ENCODE assay signal across 13 cellular contexts in the genomic region with DNA sequence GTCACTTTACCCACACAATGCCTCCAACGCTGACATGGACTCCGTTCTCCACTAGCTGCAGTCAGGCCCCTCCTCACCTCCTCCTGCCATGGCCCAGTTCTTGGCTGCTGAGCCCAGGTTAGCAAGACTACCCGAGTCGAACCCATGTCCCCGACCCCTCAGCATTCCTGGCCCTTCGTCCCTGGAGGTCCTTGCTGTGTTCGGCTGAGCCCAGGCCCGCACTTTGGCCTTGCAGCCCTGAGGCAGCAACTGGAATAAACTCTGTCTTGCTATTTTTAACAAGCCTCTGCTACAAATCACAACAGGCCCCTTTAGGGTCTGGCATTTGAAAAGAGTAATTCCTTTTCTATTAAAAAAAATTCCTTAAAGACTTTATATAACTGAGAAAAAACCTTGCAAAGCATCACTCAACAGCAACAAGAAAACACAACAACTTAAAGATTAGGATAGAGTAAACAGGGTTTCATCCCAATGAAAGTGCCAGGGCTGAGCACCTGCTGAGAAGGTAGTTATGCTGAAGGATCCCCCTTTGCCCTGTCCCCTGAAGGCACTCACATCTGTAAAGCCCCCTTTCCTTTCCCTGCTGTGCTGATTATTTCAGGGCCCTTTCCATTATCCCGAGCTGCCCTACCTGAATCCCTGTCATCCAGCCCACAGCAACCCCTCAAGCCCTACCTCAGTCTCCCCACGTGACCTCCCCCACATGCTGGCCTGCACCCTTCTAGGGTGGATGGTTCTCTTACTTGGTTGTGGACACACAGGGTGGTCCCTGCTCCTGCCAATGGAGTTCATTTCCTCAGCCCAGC.
DNase-seq lines count a peak whose midpoint lies in the region; ATAC-seq, FAIRE-seq and TF ChIP-seq lines count a peak whose summit lies in the region.
"Had no signal": no experiment of that assay in that cellular context is flagged by ENCODE, and none has a peak within 500 bp of the region (broad histone marks: within the 10 kb centered on the region; RNA-seq: fewer than 3 reads in every experiment).

No MANE protein-coding gene starts in this region.

- H3K4me3 ChIP-seq in H1 (ENCODE audit: extremely low read depth in 1 of 4, insufficient read depth in 2 of 4, low read depth in 3 of 4, low read length in 4 of 4) (no peak overlapping the region), neuronal stem cell (ENCODE audit: low read length in 2 of 2) (no peak overlapping the region), colonic mucosa (no peak overlapping the region), GM23248 (no peak overlapping the region)

- H3K36me3 Mint-ChIP-seq in activated CD8-positive, alpha-beta memory T cell treated with anti-CD3 and anti-CD28 coated beads, Interleukin-2, amount 10 ng/mL, durations not matched to agents 7 days and 5 days, result no peaks in the 10 kb centered on the region
- H3K36me3 Mint-ChIP-seq: CD8-positive, alpha-beta memory T cell had no signal

- no peak overlapping the region for H3K56ac ChIP-seq in H1 (replicated peaks; ENCODE audit: insufficient read length, low read depth, low read length)

- H4K8ac ChIP-seq in H1 (ENCODE audit: extremely low read depth, insufficient read depth, low read length), result 0 out of 2 replicates have a peak overlapping the region, but pooled peaks have one; percentile 16
- H4K8ac ChIP-seq in neuronal stem cell (ENCODE audit: low read depth, low read length), result no peak overlapping the region

- no peaks in the 10 kb centered on the region for H3F3A ChIP-seq in GM23248 (ENCODE audit: insufficient read depth)

- no peaks in the 10 kb centered on the region for H3K27me3 Mint-ChIP-seq in activated CD8-positive, alpha-beta memory T cell treated with anti-CD3 and anti-CD28 coated beads, Interleukin-2, amount 10 ng/mL, durations not matched to agents 7 days and 5 days

- H2BK5ac ChIP-seq in H1 (ENCODE audit: low read depth, low read length), result no peak overlapping the region
- no peak overlapping the region for H2BK5ac ChIP-seq in neuronal stem cell (ENCODE audit: low read length)

- H3K9me2 ChIP-seq in GM23248 (ENCODE audit: insufficient read depth), result no peaks in the 10 kb centered on the region

- H3K4ac ChIP-seq in H1 (replicated peaks; ENCODE audit: insufficient read length, low read depth, low read length) (no peak overlapping the region), neuronal stem cell (ENCODE audit: low read length) (no peak overlapping the region)

- H3K4me3 Mint-ChIP-seq in activated CD8-positive, alpha-beta memory T cell treated with anti-CD3 and anti-CD28 coated beads, Interleukin-2, amount 10 ng/mL, durations not matched to agents 7 days and 5 days, result no peak overlapping the region
- H3K4me3 Mint-ChIP-seq: CD8-positive, alpha-beta memory T cell had no signal

- H4K5ac ChIP-seq in H1 (ENCODE audit: insufficient read length, low read depth, low read length), result no peak overlapping the region

- H2BK12ac ChIP-seq in H1 (ENCODE audit: low read depth, low read length) (no peak overlapping the region), neuronal stem cell (ENCODE audit: low read length) (no peak overlapping the region)

- H3K4me1 ChIP-seq in H1 (replicated peaks in 1 of 4; ENCODE audit: control insufficient read depth in 3 of 4, insufficient read depth in 4 of 4, low read length in 3 of 4) (peaks cover 0 to 16% (median 6%) of the 10 kb centered on the region in 4 experiments; a peak in 6 of 7 replicates), neuronal stem cell (ENCODE audit: control insufficient read depth in 2 of 2, insufficient read depth in 1 of 2, low read depth in 1 of 2, low read length in 2 of 2) (no peaks in the 10 kb centered on the region), colonic mucosa (no peaks in the 10 kb centered on the region), GM23248 (ENCODE audit: insufficient read depth) (no peaks in the 10 kb centered on the region)
- H3K4me1 ChIP-seq: Caco-2 had no signal

- H3K18ac ChIP-seq in H1 (ENCODE audit: extremely low read depth, low read length), result no peak overlapping the region; the same call in 1 of the 2 replicates
- H3K18ac ChIP-seq in neuronal stem cell (ENCODE audit: low read length), result peak overlapping the region; percentile 66

- in situ Hi-C loops in GM23248 (cut with MboI), result no loop called here

- H3K4me2 ChIP-seq in H1 (ENCODE audit: insufficient read depth in 1 of 2, low read depth in 2 of 2, low read length in 2 of 2) (no peak overlapping the region), neuronal stem cell (ENCODE audit: insufficient read depth, low read length, poor library complexity, severe bottlenecking) (no peak overlapping the region), GM23248 (ENCODE audit: unreplicated experiment) (no peak overlapping the region)

- H3K14ac ChIP-seq in H1 (ENCODE audit: insufficient read length) (no peak overlapping the region), neuronal stem cell (ENCODE audit: low read length) (no peak overlapping the region)

- H3K9ac ChIP-seq in H1 (replicated peaks in 1 of 4; ENCODE audit: extremely low read depth in 1 of 4, low read depth in 3 of 4, low read length in 3 of 4) (peak overlapping the region in 1 of 4 experiments; percentile 25; a peak in 1 of 7 replicates), neuronal stem cell (ENCODE audit: low read depth, low read length, poor library complexity) (no peak overlapping the region), colonic mucosa (ENCODE audit: low read depth in 2 of 2, low read length in 2 of 2) (no peak overlapping the region), GM23248 (no peak overlapping the region)

- TF ChIP-seq EP300 in H1 (IDR thresholded peaks at IDR 0.05; ENCODE audit: borderline replicate concordance in 1 of 2, low read depth in 2 of 2, low read length in 2 of 2), result no peak

- DNase-seq in activated CD8-positive, alpha-beta memory T cell treated with anti-CD3 and anti-CD28 coated beads, Interleukin-2, amount 10 ng/mL, durations not matched to agents 7 days and 5 days, result peak; percentile 28
- DNase-seq in activated CD8-positive, alpha-beta memory T cell treated with anti-CD3 and anti-CD28 coated beads, Interleukin-2, amount 50 U/mL, for 4 hours, result no peak
- DNase-seq in H1 (ENCODE audit: low read depth in 1 of 2, low spot score in 2 of 2), result no peak
- DNase-seq in neuronal stem cell (ENCODE audit: low spot score), result no peak
- no peak for DNase-seq in colonic mucosa
- DNase-seq in GM23248, result no peak
- no peak for DNase-seq in stimulated activated CD8-positive, alpha-beta memory T cell treated with anti-CD3 and anti-CD28 coated beads, Interleukin-4, amount 100 ng/mL, for 48 hours
- DNase-seq: Caco-2; CD8-positive, alpha-beta memory T cell; DND-41; GF-D8; KG1 had no signal

- no peak overlapping the region for H3K27ac Mint-ChIP-seq in activated CD8-positive, alpha-beta memory T cell treated with anti-CD3 and anti-CD28 coated beads, Interleukin-2, amount 10 ng/mL, durations not matched to agents 7 days and 5 days
- H3K27ac Mint-ChIP-seq: CD8-positive, alpha-beta memory T cell had no signal

- H3K27me3 ChIP-seq in H1 (replicated peaks in 1 of 4; ENCODE audit: control insufficient read depth in 3 of 4, extremely low read depth in 1 of 4, insufficient read depth in 3 of 4, low read length in 3 of 4) (peaks cover 0 to 5% (median 3%) of the 10 kb centered on the region in 4 experiments; a peak in 4 of 7 replicates), neuronal stem cell (ENCODE audit: control insufficient read depth in 3 of 3, insufficient read depth in 3 of 3, low read depth in 1 of 3, low read length in 3 of 3) (no peaks in the 10 kb centered on the region), colonic mucosa (no peaks in the 10 kb centered on the region), GM23248 (replicated peaks; ENCODE audit: insufficient read depth) (no peaks in the 10 kb centered on the region)

- H2BK20ac ChIP-seq in H1 (ENCODE audit: low read length), result 0 out of 2 replicates have a peak overlapping the region, but pooled peaks have one; percentile 9

- WGBS in H1 (ENCODE audit: extremely low coverage in 1 of 2, insufficient coverage in 1 of 2, insufficient read length in 1 of 2, insufficient replicate concordance in 2 of 2, low coverage in 1 of 2, low lambda C conversion rate in 2 of 2, missing lambda C conversion rate in 1 of 2), 2 experiments, result 73% methylated on average over 10 of the region's 10 CpGs; no CpG with 5 or more reads in 1 of the 2 experiments
- no CpG with 5 or more reads among the region's 10 CpGs for WGBS in neuronal stem cell (ENCODE audit: extremely low coverage in 2 of 2, insufficient read length in 2 of 2, insufficient replicate concordance in 1 of 2), 2 donors
- WGBS in GM23248 (ENCODE audit: low coverage in 1 of 2, low lambda C conversion rate in 2 of 2, missing lambda C conversion rate in 2 of 2), 2 experiments, result 35 to 40% methylated on average over 10 of the region's 10 CpGs

- H3K23me2 ChIP-seq in H1 (ENCODE audit: low read depth, low read length), result no peaks in the 10 kb centered on the region

- no peak for ATAC-seq in activated CD8-positive, alpha-beta memory T cell treated with anti-CD3 and anti-CD28 coated beads, Interleukin-2, amount 10 ng/mL, durations not matched to agents 7 days and 5 days

- H4K20me1 ChIP-seq in H1 (replicated peaks in 1 of 2; ENCODE audit: control insufficient read depth in 1 of 2, insufficient read depth in 2 of 2, low read length in 2 of 2), result no peaks in the 10 kb centered on the region
- H4K20me1 ChIP-seq in GM23248 (ENCODE audit: insufficient read depth), result no peaks in the 10 kb centered on the region

- H4K91ac ChIP-seq in H1 (replicated peaks; ENCODE audit: insufficient read length, low read length) (peak overlapping the region; percentile 16), neuronal stem cell (ENCODE audit: low read depth, low read length, poor library complexity) (no peak overlapping the region)

- no peaks in the 10 kb centered on the region for H3K79me1 ChIP-seq in H1 (ENCODE audit: low read depth, low read length)
- no peaks in the 10 kb centered on the region for H3K79me1 ChIP-seq in neuronal stem cell (ENCODE audit: low read depth, low read length)

- TF ChIP-seq CTCF in H1 (IDR thresholded peaks at IDR 0.05; ENCODE audit: control extremely low read depth in 1 of 3, insufficient read depth in 1 of 3, low read depth in 1 of 3, low read length in 3 of 3) (no peak), colonic mucosa (IDR thresholded peaks at IDR 0.05) (no peak)

- H2BK120ac ChIP-seq in H1 (replicated peaks; ENCODE audit: low read depth, low read length) (no peak overlapping the region), neuronal stem cell (ENCODE audit: low read depth, low read length) (no peak overlapping the region)

- intact Hi-C loops in colonic mucosa (cut with DNase I), result no loop called here

- H3K36me3 ChIP-seq in H1 (ENCODE audit: control insufficient read depth in 2 of 4, insufficient read depth in 4 of 4, low read length in 3 of 4) (no peaks in the 10 kb centered on the region), neuronal stem cell (replicated peaks in 1 of 2; ENCODE audit: control insufficient read depth in 2 of 2, insufficient read depth in 2 of 2, low read length in 2 of 2) (no peaks in the 10 kb centered on the region), colonic mucosa (no peaks in the 10 kb centered on the region), GM23248 (ENCODE audit: low read depth) (no peaks in the 10 kb centered on the region)

- TF ChIP-seq RAD21 in H1 (IDR thresholded peaks at IDR 0.05 in 1 of 2, conservative IDR thresholded peaks at IDR 0.05 in 1 of 2; ENCODE audit: low read depth in 2 of 2, low read length in 2 of 2), result no peak

- no peak for FAIRE-seq in H1 (lab: Jason Lieb, UNC)

- CTCF ChIA-PET in activated CD8-positive, alpha-beta memory T cell treated with anti-CD3 and anti-CD28 coated beads, Interleukin-2, amount 10 ng/mL, durations not matched to agents 7 days and 5 days (lab: Charles Lee), result no interaction called here
- CTCF ChIA-PET in H1 (lab: Charles Lee; ENCODE audit: partially characterized antibody), result interaction anchor here (1.3 kb wide), 1 partner anchor 113 kb away, joined by 3 read pairs; no protein-coding TSS in a partner anchor

- H2AK5ac ChIP-seq in H1 (ENCODE audit: low read depth, low read length), result peak overlapping the region; percentile 55; the same call in 1 of the 2 replicates
- no peak overlapping the region for H2AK5ac ChIP-seq in neuronal stem cell (ENCODE audit: low read depth, low read length)

- POLR2A ChIA-PET in H1 (lab: Charles Lee; ENCODE audit: partially characterized antibody), result no interaction called here

- H3K23ac ChIP-seq in H1 (ENCODE audit: insufficient read length), result no peak overlapping the region
- H3K23ac ChIP-seq in neuronal stem cell (ENCODE audit: low read depth, low read length, poor library complexity), result no peak overlapping the region

- H3K4me1 Mint-ChIP-seq in activated CD8-positive, alpha-beta memory T cell treated with anti-CD3 and anti-CD28 coated beads, Interleukin-2, amount 10 ng/mL, durations not matched to agents 7 days and 5 days, result peaks cover 7% of the 10 kb centered on the region

- H3K9me3 Mint-ChIP-seq in activated CD8-positive, alpha-beta memory T cell treated with anti-CD3 and anti-CD28 coated beads, Interleukin-2, amount 10 ng/mL, durations not matched to agents 7 days and 5 days (ENCODE audit: low read depth), result no peaks in the 10 kb centered on the region
- H3K9me3 Mint-ChIP-seq: CD8-positive, alpha-beta memory T cell had no signal

- H2AFZ ChIP-seq in H1 (ENCODE audit: low read length) (no peak overlapping the region), neuronal stem cell (ENCODE audit: low read length) (no peak overlapping the region), GM23248 (no peak overlapping the region)

- H3K27ac ChIP-seq in H1 (ENCODE audit: low read depth, low read length), result no peak overlapping the region
- no peak overlapping the region for H3K27ac ChIP-seq in neuronal stem cell (replicated peaks; ENCODE audit: low read length)
- H3K27ac ChIP-seq in colonic mucosa, result no peak overlapping the region
- H3K27ac ChIP-seq in GM23248, result no peak overlapping the region
- H3K27ac ChIP-seq: 22Rv1 had no signal

- TF ChIP-seq POLR2A in H1 (IDR thresholded peaks at IDR 0.05; ENCODE audit: control extremely low read depth in 1 of 2, low read depth in 2 of 2, low read length in 2 of 2), result no peak

- H2BK15ac ChIP-seq in H1 (ENCODE audit: low read length) (no peak overlapping the region), neuronal stem cell (ENCODE audit: low read length) (no peak overlapping the region)

- no peaks in the 10 kb centered on the region for H3K79me2 ChIP-seq in H1 (ENCODE audit: control insufficient read depth in 1 of 2, insufficient read depth in 2 of 2, low read length in 2 of 2)
- no peaks in the 10 kb centered on the region for H3K79me2 ChIP-seq in GM23248 (ENCODE audit: insufficient read depth)

- H3K9me3 ChIP-seq in H1 (ENCODE audit: insufficient read depth in 2 of 2, low read depth in 1 of 2, low read length in 1 of 2) (no peaks in the 10 kb centered on the region), neuronal stem cell (replicated peaks in 1 of 2; ENCODE audit: control insufficient read depth in 2 of 2, insufficient read depth in 1 of 2, low read depth in 1 of 2, low read length in 2 of 2) (no peaks in the 10 kb centered on the region), colonic mucosa (no peaks in the 10 kb centered on the region), GM23248 (ENCODE audit: low read depth) (no peaks in the 10 kb centered on the region)
- H3K9me3 ChIP-seq: Caco-2 had no signal
